In the genomic region with DNA sequence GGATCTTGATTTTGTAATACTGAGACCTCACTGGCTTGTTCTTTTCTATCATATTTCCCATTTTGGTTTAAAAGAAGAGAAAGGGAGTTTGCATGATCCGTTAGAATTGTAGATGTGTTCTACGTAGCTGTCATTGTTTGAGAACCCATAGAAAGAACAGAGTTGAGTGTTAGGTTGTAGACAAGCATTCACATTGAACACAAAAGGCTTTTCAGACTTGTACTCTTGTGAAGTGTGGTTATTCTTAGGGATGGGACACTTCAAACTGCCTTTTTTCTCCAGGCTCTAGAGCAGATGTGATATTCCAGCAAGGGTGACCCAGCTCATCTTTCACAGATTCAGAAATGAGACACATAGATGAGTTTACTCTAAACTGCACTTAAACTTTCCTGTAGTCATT, we compare ENCODE assay signal across 10 cellular contexts. TPM values are rescaled to one million over a fixed set of nuclear protein-coding genes. Genes with fewer than 3 reads are reported as not detected.
DNase-seq lines count a peak whose midpoint lies in the region; ATAC-seq, FAIRE-seq and TF ChIP-seq lines count a peak whose summit lies in the region.
"Had no signal": no experiment of that assay in that cellular context is flagged by ENCODE, and none has a peak within 500 bp of the region (broad histone marks: within the 10 kb centered on the region; RNA-seq: fewer than 3 reads in every experiment).

No MANE protein-coding gene starts in this region.

- peaks cover 16 to 76% (median 67%) of the 10 kb centered on the region in 4 donors for H3K4me1 ChIP-seq in liver (ENCODE audit: control insufficient read depth in 4 of 4, insufficient read depth in 4 of 4, low read length in 3 of 4)
- H3K4me1 ChIP-seq in HepG2 (ENCODE audit: insufficient read depth, low read length), result peaks cover 65% of the 10 kb centered on the region
- H3K4me1 ChIP-seq in esophagus muscularis mucosa, result peaks cover 95 to 100% (median 99%) of the 10 kb centered on the region in 4 donors
- H3K4me1 ChIP-seq in neural progenitor cell, result peaks cover 13% of the 10 kb centered on the region

- H3K27me3 Mint-ChIP-seq in neural progenitor cell (ENCODE audit: insufficient read depth, low read depth), result no peaks in the 10 kb centered on the region
- H3K27me3 Mint-ChIP-seq: B cell had no signal

- CTCF ChIA-PET in HepG2 (lab: Yijun Ruan, JAX; ENCODE audit: low intra/inter-chr PET ratio, low total read pairs), result no interaction called here

- peak overlapping the region; percentile 25 for H3K27ac Mint-ChIP-seq in neural progenitor cell
- H3K27ac Mint-ChIP-seq: B cell had no signal

- no peak for TF ChIP-seq EP300 in HepG2 (IDR thresholded peaks at IDR 0.05; ENCODE audit: low read depth in 2 of 2, low read length in 2 of 2)
- TF ChIP-seq EP300 in HepG2 (CRISPR knock-in tag; IDR thresholded peaks at IDR 0.05; ENCODE audit: borderline replicate concordance), result no peak
- TF ChIP-seq EP300 in esophagus muscularis mucosa (IDR thresholded peaks at IDR 0.05), result no peak

- intact Hi-C loops in HepG2 (cut with micrococcal nuclease; ENCODE audit: unreplicated experiment), result no loop called here
- intact Hi-C loops in esophagus muscularis mucosa (cut with DNase I), result no loop called here

- H3K4me3 ChIP-seq in liver (ENCODE audit: low read depth in 1 of 3, low read length in 3 of 3) (no peak overlapping the region), HepG2 (replicated peaks in 1 of 3; ENCODE audit: insufficient read depth in 1 of 3, low read depth in 2 of 3, low read length in 3 of 3) (no peak overlapping the region), esophagus muscularis mucosa (peak overlapping the region in 2 of 4 donors; percentile 10 to 20), neural progenitor cell (no peak overlapping the region)

- no peak for DNase-seq in HepG2 (ENCODE audit: low spot score)
- no peak for DNase-seq in esophagus muscularis mucosa (ENCODE audit: extremely low spot score)
- DNase-seq in neural progenitor cell (ENCODE audit: low spot score), result no peak
- no peak for DNase-seq in iPS-NIHi11 (ENCODE audit: low spot score)
- no peak for DNase-seq in urothelium cell line (ENCODE audit: low spot score)
- DNase-seq in UCSD-AML1 (lab: John Stamatoyannopoulos, UW; ENCODE audit: unreplicated experiment), result no peak
- DNase-seq: NCI-H187 treated with DMSO at 0.1 percent for 48 hours had no signal

- no peak for FAIRE-seq in HepG2 (lab: Jason Lieb, UNC)
- FAIRE-seq in urothelium cell line (lab: Jason Lieb, UNC), result no peak

- no peak overlapping the region for H2AFZ ChIP-seq in HepG2 (ENCODE audit: low read length)
- no peak overlapping the region for H2AFZ ChIP-seq in neural progenitor cell (replicated peaks)

- H3K9ac ChIP-seq in liver (ENCODE audit: low read depth in 1 of 2, low read length in 2 of 2) (no peak overlapping the region), HepG2 (ENCODE audit: insufficient read depth, low read depth, low read length) (no peak overlapping the region), neural progenitor cell (no peak overlapping the region)

- peaks cover 19% of the 10 kb centered on the region for H3K36me3 Mint-ChIP-seq in neural progenitor cell

- H3K9me3 ChIP-seq in liver (ENCODE audit: control insufficient read depth in 4 of 4, low read length in 3 of 4) (no peaks in the 10 kb centered on the region), HepG2 (ENCODE audit: low read length) (no peaks in the 10 kb centered on the region), esophagus muscularis mucosa (no peaks in the 10 kb centered on the region), neural progenitor cell (ENCODE audit: low read depth) (no peaks in the 10 kb centered on the region)

- H3F3A ChIP-seq in neural progenitor cell (ENCODE audit: low read depth), result no peaks in the 10 kb centered on the region

- POLR2A ChIA-PET in HepG2 (lab: Yijun Ruan, JAX), result no interaction called here

- TF ChIP-seq CTCF in liver (IDR thresholded peaks at IDR 0.05; ENCODE audit: low read depth, low read length, missing input control) (no peak), HepG2 (CRISPR knock-in tag; IDR thresholded peaks at IDR 0.05) (no peak), esophagus muscularis mucosa (IDR thresholded peaks at IDR 0.05) (no peak), neural progenitor cell (IDR thresholded peaks at IDR 0.05) (no peak)

- peaks cover 82% of the 10 kb centered on the region for H4K20me1 ChIP-seq in HepG2 (ENCODE audit: insufficient read depth, low read length)
- H4K20me1 ChIP-seq in neural progenitor cell (ENCODE audit: low read depth), result peaks cover 25% of the 10 kb centered on the region

- H3K79me2 ChIP-seq in HepG2 (ENCODE audit: insufficient read depth, low read length) (peaks cover 92% of the 10 kb centered on the region), neural progenitor cell (ENCODE audit: low read depth) (peaks cover 29% of the 10 kb centered on the region)

- TF ChIP-seq POLR2A in HepG2 (IDR thresholded peaks at IDR 0.05; ENCODE audit: insufficient read depth in 1 of 2, low read depth in 2 of 2, low read length in 2 of 2) (no peak), esophagus muscularis mucosa (IDR thresholded peaks at IDR 0.05; ENCODE audit: low read depth) (no peak)

- H3K36me3 ChIP-seq in liver (ENCODE audit: control insufficient read depth in 4 of 4, insufficient read depth in 3 of 4, low read depth in 1 of 4, low read length in 3 of 4), result peaks cover 0 to 2% (median 0%) of the 10 kb centered on the region in 4 donors
- peaks cover 3 to 44% of the 10 kb centered on the region in 2 experiments for H3K36me3 ChIP-seq in HepG2 (replicated peaks in 1 of 2; ENCODE audit: control insufficient read depth in 1 of 2, insufficient read depth in 2 of 2, low read length in 2 of 2)
- H3K36me3 ChIP-seq in esophagus muscularis mucosa, result peaks cover 0 to 12% (median 0%) of the 10 kb centered on the region in 4 donors
- no peaks in the 10 kb centered on the region for H3K36me3 ChIP-seq in neural progenitor cell

- H3K9me3 Mint-ChIP-seq in neural progenitor cell, result no peaks in the 10 kb centered on the region

- WGBS in liver, result 95% methylated on average over 2 of the region's 2 CpGs
- 96% methylated on average over 2 of the region's 2 CpGs for WGBS in HepG2 (ENCODE audit: low lambda C conversion rate)
- 69% methylated on average over 2 of the region's 2 CpGs for WGBS in esophagus muscularis mucosa

- H3K4me2 ChIP-seq in HepG2 (ENCODE audit: low read depth, low read length), result no peak overlapping the region
- H3K4me2 ChIP-seq in neural progenitor cell, result no peak overlapping the region

- TF ChIP-seq RAD21 in liver (IDR thresholded peaks at IDR 0.05) (no peak), HepG2 (CRISPR knock-in tag; IDR thresholded peaks at IDR 0.05) (no peak)

- H3K27ac ChIP-seq in liver (ENCODE audit: low read depth in 1 of 2, low read length in 2 of 2), result peak overlapping the region; percentile 59 to 68
- H3K27ac ChIP-seq in HepG2 (ENCODE audit: extremely low read length, insufficient read depth, low read length), result no peak overlapping the region
- H3K27ac ChIP-seq in esophagus muscularis mucosa (replicated peaks in 1 of 4), result peak overlapping the region; percentile 70 to 81 (median 78)
- H3K27ac ChIP-seq in neural progenitor cell, result no peak overlapping the region

- no peak overlapping the region for H3K4me3 Mint-ChIP-seq in neural progenitor cell

- peaks cover 19% of the 10 kb centered on the region for H3K4me1 Mint-ChIP-seq in neural progenitor cell

- ATAC-seq in HepG2 (no peak), HG02970 (IDR thresholded peaks at IDR 0.05; ENCODE audit: low FRiP score, unreplicated experiment) (no peak)

- in situ Hi-C loops in HepG2 (cut with HindIII; ENCODE audit: extremely low pct_ligation_motif_present, low pct_unique_long_range_greater_than_20kb), result no loop called here

- no TSS peak for BruUV-seq in HepG2 (replicated peaks; lab: Mats Ljungman, UMichigan)

- H3K27me3 ChIP-seq in liver (ENCODE audit: control insufficient read depth in 4 of 4, insufficient read depth in 4 of 4, low read length in 3 of 4) (no peaks in the 10 kb centered on the region), HepG2 (ENCODE audit: control insufficient read depth in 1 of 2, insufficient read depth in 2 of 2, low read length in 2 of 2) (no peaks in the 10 kb centered on the region), esophagus muscularis mucosa (no peaks in the 10 kb centered on the region), neural progenitor cell (no peaks in the 10 kb centered on the region)

TF ChIP-seq in liver, 16 proteins besides CTCF, POLR2A, EP300 and RAD21 (continues in another document):
- no peak for TF ChIP-seq NR2F2 (IDR thresholded peaks at IDR 0.05)
- TF ChIP-seq SP1 (IDR thresholded peaks at IDR 0.05), result no peak

TF ChIP-seq in HepG2, 621 proteins besides CTCF, POLR2A, EP300 and RAD21 (continues in another document):
- TF ChIP-seq ZNF839 (CRISPR knock-in tag; IDR thresholded peaks at IDR 0.05; ENCODE audit: borderline replicate concordance) (no peak), RBFOX2 (IDR thresholded peaks at IDR 0.05; ENCODE audit: low read depth, low read length) (no peak), ZFP1 (CRISPR knock-in tag; IDR thresholded peaks at IDR 0.05) (no peak)

RNA-seq across cellular contexts. Expression of a gene that starts 19.9 kb away (rescaled TPM):
- total RNA-seq in liver, result 10 to 100 TPM; 21.7 to 72.2 TPM
- 10 to 100 TPM in 1 of 2 donors, 1 to 10 TPM in 1; 6.0 to 12.8 TPM for polyA plus RNA-seq in liver
- 16.0 and 16.9 TPM in 2 replicates for total RNA-seq in HepG2 (2016; rRNA removed; fragmentation: Illumina TruSeq; extraction: Trizol)
- 32.6 and 35.1 TPM in 2 replicates for total RNA-seq in HepG2 (2016; cell fraction: cytosol; rRNA removed; fragmentation: Illumina TruSeq; extraction: Trizol; ENCODE audit: low read depth)
- total RNA-seq in HepG2 (2016; cell fraction: insoluble cytoplasmic fraction; rRNA removed; fragmentation: Illumina TruSeq; extraction: Trizol), result 15.7 and 15.9 TPM in 2 replicates
- total RNA-seq in HepG2 (2016; cell fraction: membrane; rRNA removed; fragmentation: Illumina TruSeq; extraction: Trizol), result 26.2 and 29.7 TPM in 2 replicates
- 14.0 and 14.8 TPM in 2 replicates for total RNA-seq in HepG2 (2016; cell fraction: nucleus; rRNA removed; fragmentation: Illumina TruSeq; extraction: Trizol)
- polyA plus RNA-seq in HepG2 (2011; rRNA removed), result 21.3 and 22.5 TPM in 2 replicates
- polyA plus RNA-seq in HepG2 (2011; cell fraction: cytosol; rRNA removed), result 14.1 and 14.6 TPM in 2 replicates
- polyA plus RNA-seq in HepG2 (2011; cell fraction: nucleus; rRNA removed), result 17.2 and 17.5 TPM in 2 replicates
- 16.0 and 18.2 TPM in 2 replicates for polyA plus RNA-seq in HepG2 (2012)
- 0.35 and 0.42 TPM in 2 replicates for polyA plus RNA-seq in HepG2 (2016; cell fraction: cytosol; fragmentation: Illumina TruSeq; extraction: Trizol; ENCODE audit: low read depth)
- 11.8 and 12.6 TPM in 2 replicates for polyA plus RNA-seq in HepG2 (2016; cell fraction: insoluble cytoplasmic fraction; fragmentation: Illumina TruSeq; extraction: Trizol; ENCODE audit: low read depth)
- 1.3 and 1.4 TPM in 2 replicates for polyA plus RNA-seq in HepG2 (2016; cell fraction: membrane; fragmentation: Illumina TruSeq; extraction: Trizol; ENCODE audit: low read depth)
- 10.9 and 12.0 TPM in 2 replicates for polyA plus RNA-seq in HepG2 (2016; cell fraction: nucleus; fragmentation: Illumina TruSeq; extraction: Trizol; ENCODE audit: insufficient read depth, low read depth)
- 76.4 and 181 TPM in 2 replicates for polyA minus RNA-seq in HepG2 (2011; rRNA and poly(A)+ RNA removed; ENCODE audit: low replicate concordance)
- polyA minus RNA-seq in HepG2 (2011; cell fraction: cytosol; rRNA and poly(A)+ RNA removed), result 34.7 and 39.1 TPM in 2 replicates
- polyA minus RNA-seq in HepG2 (2011; cell fraction: nucleus; rRNA and poly(A)+ RNA removed), result 43.9 and 53.5 TPM in 2 replicates
- 100 to 1,000 TPM in 3 of 4 donors, 10 to 100 TPM in 1; 92.2 to 154 (median 122) TPM for total RNA-seq in esophagus muscularis mucosa
- total RNA-seq in neural progenitor cell (ENCODE audit: low replicate concordance), result 13.7 and 17.1 TPM in 2 replicates

Comparison
In these comparisons a context has a peak if more than half of its experiments do, and no peak if none do; other contexts are left out.
1. H3K27ac ChIP-seq: peak in liver (2 of 2) and esophagus muscularis mucosa (4 of 4); none in HepG2 (single experiment) and neural progenitor cell (single experiment).